8 cellular contexts compared by ENCODE assay signal in the genomic region with DNA sequence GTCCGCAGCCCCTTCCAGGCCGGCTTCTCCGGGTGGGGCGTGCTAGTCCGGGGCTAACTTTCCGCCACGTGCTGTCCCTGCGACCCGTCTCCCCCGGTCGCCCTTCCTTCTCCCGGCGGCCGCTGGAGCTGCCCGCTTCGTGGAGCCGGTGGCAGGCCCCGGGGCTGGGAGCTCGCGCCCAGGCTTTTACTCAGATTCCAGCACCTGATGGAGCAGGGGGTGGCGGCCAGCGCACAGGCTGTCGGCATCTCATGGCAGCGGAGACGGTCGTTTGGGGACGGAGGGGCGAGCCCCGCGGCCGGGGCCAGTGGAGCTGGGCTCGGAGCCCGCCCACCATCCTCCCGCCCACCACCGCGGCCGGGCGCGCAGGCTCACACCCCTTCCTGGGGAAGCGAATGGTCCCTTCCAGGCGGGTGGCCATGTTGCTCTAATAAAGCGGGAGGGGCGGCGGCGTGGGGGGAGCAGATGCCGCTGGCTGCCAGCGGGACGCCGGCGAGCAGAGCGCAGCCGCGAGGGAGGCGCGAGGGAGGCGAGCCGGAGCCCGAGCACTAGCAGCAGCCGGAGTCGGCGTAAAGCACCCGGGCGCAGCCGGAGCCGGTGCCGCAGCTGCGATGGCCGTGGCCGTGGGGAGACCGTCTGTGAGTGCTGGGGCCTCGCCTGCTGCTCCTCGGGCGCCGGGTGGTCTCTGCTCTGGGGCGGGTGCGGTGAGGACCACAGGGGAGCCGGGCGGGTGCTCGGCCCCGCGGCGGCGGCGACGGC. TPM values are rescaled to one million over a fixed set of nuclear protein-coding genes. Genes with fewer than 3 reads are reported as not detected.
A peak's percentile ranks its signal among the peaks of the same experiment; 100 is the strongest.
DNase-seq lines count a peak whose midpoint lies in the region; ATAC-seq and TF ChIP-seq lines count a peak whose summit lies in the region.

A gene (plus strand): TSS at position 460 of the 759 bp plus-strand sequence. CDS start 152 bp downstream, at position 612.

- peak within 1 kb of the TSS; percentile 88 for H3K27ac ChIP-seq in neural cell (ENCODE audit: low read length)

- H3K9me3 ChIP-seq in Loucy (ENCODE audit: insufficient read depth, low read depth, low read length), result no peaks in the 10 kb centered on the region
- no peaks in the 10 kb centered on the region for H3K9me3 ChIP-seq in neural cell (ENCODE audit: low read length)

- H3K4me3 ChIP-seq in H7 (ENCODE audit: insufficient read depth, low read depth, low read length), result peak within 1 kb of the TSS; percentile 99
- peak within 1 kb of the TSS; percentile 88 for H3K4me3 ChIP-seq in Loucy (ENCODE audit: low read length, poor library complexity, severe bottlenecking)
- peak within 1 kb of the TSS; percentile 91 for H3K4me3 ChIP-seq in fibroblast of the aortic adventitia (ENCODE audit: low read depth, low read length)
- H3K4me3 ChIP-seq in neural cell (ENCODE audit: low read length), result peak within 1 kb of the TSS; percentile 96

- ATAC-seq in stimulated activated naive CD8-positive, alpha-beta T cell treated with anti-CD3 and anti-CD28 coated beads, Interleukin-15, amount 100 ng/mL, for 72 hours, result peak; percentile 78

- H3K4me3 Mint-ChIP-seq in stimulated activated naive CD8-positive, alpha-beta T cell treated with anti-CD3 and anti-CD28 coated beads, Interleukin-15, amount 100 ng/mL, for 72 hours, result peak within 1 kb of the TSS; percentile 85 to 88

- peak within 1 kb of the TSS; percentile 86 to 95 for H3K27ac Mint-ChIP-seq in stimulated activated naive CD8-positive, alpha-beta T cell treated with anti-CD3 and anti-CD28 coated beads, Interleukin-15, amount 100 ng/mL, for 72 hours

- H3F3A ChIP-seq in Loucy (ENCODE audit: low read depth) (no peaks in the 10 kb centered on the region), neural cell (ENCODE audit: insufficient read depth, low read length, poor library complexity, severe bottlenecking) (peaks cover 3% of the 10 kb centered on the region)

- H3K79me2 ChIP-seq in Loucy (ENCODE audit: insufficient read depth, low read length), result peaks cover 55% of the 10 kb centered on the region
- peaks cover 44% of the 10 kb centered on the region for H3K79me2 ChIP-seq in neural cell (replicated peaks; ENCODE audit: insufficient read depth, low read length)

- H3K27me3 Mint-ChIP-seq in stimulated activated naive CD8-positive, alpha-beta T cell treated with anti-CD3 and anti-CD28 coated beads, Interleukin-15, amount 100 ng/mL, for 72 hours, result peaks cover 9% of the 10 kb centered on the region

- no peaks in the 10 kb centered on the region for H3K9me3 Mint-ChIP-seq in stimulated activated naive CD8-positive, alpha-beta T cell treated with anti-CD3 and anti-CD28 coated beads, Interleukin-15, amount 100 ng/mL, for 72 hours

- H3K4me2 ChIP-seq in Loucy (ENCODE audit: low read depth, low read length, poor library complexity, severe bottlenecking) (peak within 1 kb of the TSS; percentile 95), neural cell (ENCODE audit: low read length) (peak within 1 kb of the TSS; percentile 79)

- DNase-seq in ELR (ENCODE audit: low read depth), result peak; percentile 94
- peak; percentile 93 for DNase-seq in H7
- peak; percentile 80 to 89 for DNase-seq in SHP77 (lab: John Stamatoyannopoulos, UW)
- DNase-seq in activated effector memory CD4-positive, alpha-beta T cell treated with anti-CD3 and anti-CD28 coated beads, Interleukin-2, amount 50 U/mL, for 16 hours, result peak; percentile 94
- peak; percentile 94 for DNase-seq in fibroblast of the aortic adventitia (ENCODE audit: low read depth)
- peak; percentile 88 to 89 for DNase-seq in stimulated activated naive CD8-positive, alpha-beta T cell treated with anti-CD3 and anti-CD28 coated beads, Interleukin-15, amount 100 ng/mL, for 72 hours

- peaks cover 21% of the 10 kb centered on the region for H4K20me1 ChIP-seq in Loucy (ENCODE audit: insufficient read depth, low read length, poor library complexity, severe bottlenecking)
- no peaks in the 10 kb centered on the region for H4K20me1 ChIP-seq in neural cell (ENCODE audit: insufficient read depth)

- no peak for TF ChIP-seq EP300 in neural cell (conservative IDR thresholded peaks at IDR 0.05; ENCODE audit: poor library complexity, severe bottlenecking)

- peaks cover 35% of the 10 kb centered on the region for H3K4me1 ChIP-seq in Loucy (ENCODE audit: insufficient read depth, low read length, poor library complexity, severe bottlenecking)

- H2AFZ ChIP-seq in Loucy (ENCODE audit: low read length) (peak within 1 kb of the TSS; percentile 94), neural cell (ENCODE audit: low read depth, low read length) (peak within 1 kb of the TSS; percentile 74)

- H3K4me1 Mint-ChIP-seq in stimulated activated naive CD8-positive, alpha-beta T cell treated with anti-CD3 and anti-CD28 coated beads, Interleukin-15, amount 100 ng/mL, for 72 hours, result peaks cover 42% of the 10 kb centered on the region

- peaks cover 12% of the 10 kb centered on the region for H3K27me3 ChIP-seq in H7 (ENCODE audit: control insufficient read depth, insufficient read depth, low read length)
- H3K27me3 ChIP-seq in Loucy (ENCODE audit: insufficient read depth, low read length, poor library complexity, severe bottlenecking), result no peaks in the 10 kb centered on the region
- no peaks in the 10 kb centered on the region for H3K27me3 ChIP-seq in neural cell (ENCODE audit: insufficient read depth, low read depth, low read length)

- no peak for TF ChIP-seq RAD21 in neural cell (conservative IDR thresholded peaks at IDR 0.05)

- no peak for TF ChIP-seq CTCF in Loucy (conservative IDR thresholded peaks at IDR 0.05; ENCODE audit: low read length)
- no peak for TF ChIP-seq CTCF in fibroblast of the aortic adventitia (IDR thresholded peaks at IDR 0.05; ENCODE audit: insufficient read depth, low read length)
- TF ChIP-seq CTCF in neural cell (IDR thresholded peaks at IDR 0.05; ENCODE audit: poor library complexity, severe bottlenecking), result no peak

- H3K9me2 ChIP-seq in Loucy (replicated peaks; ENCODE audit: low read depth, low read length) (no peaks in the 10 kb centered on the region), neural cell (ENCODE audit: insufficient read depth, low read length) (no peaks in the 10 kb centered on the region)

- H3K9ac ChIP-seq in Loucy (ENCODE audit: low read depth, low read length, poor library complexity, severe bottlenecking) (peak within 1 kb of the TSS; percentile 88), neural cell (ENCODE audit: low read length) (peak within 1 kb of the TSS; percentile 91)

- H3K36me3 ChIP-seq in H7 (replicated peaks; ENCODE audit: control insufficient read depth, insufficient read depth, low read length) (no peaks in the 10 kb centered on the region), Loucy (ENCODE audit: insufficient read depth, low read length) (no peaks in the 10 kb centered on the region), neural cell (ENCODE audit: insufficient read depth, low read length) (no peaks in the 10 kb centered on the region)

TF ChIP-seq in neural cell, 6 proteins besides CTCF, POLR2A, EP300 and RAD21:
- TF ChIP-seq MXI1 (conservative IDR thresholded peaks at IDR 0.05; ENCODE audit: poor library complexity, severe bottlenecking) (peak; percentile 59), TAF1 (IDR thresholded peaks at IDR 0.05; ENCODE audit: low read depth) (peak; percentile 87), POLR2AphosphoS5 (IDR thresholded peaks at IDR 0.05) (peak; percentile 87), EZH2 (IDR thresholded peaks at IDR 0.05; ENCODE audit: borderline replicate concordance, insufficient read depth, low read length, poor library complexity, severe bottlenecking) (no peak), SMC3 (conservative IDR thresholded peaks at IDR 0.05; ENCODE audit: poor library complexity) (no peak)
- TF ChIP-seq, protein P1, sequence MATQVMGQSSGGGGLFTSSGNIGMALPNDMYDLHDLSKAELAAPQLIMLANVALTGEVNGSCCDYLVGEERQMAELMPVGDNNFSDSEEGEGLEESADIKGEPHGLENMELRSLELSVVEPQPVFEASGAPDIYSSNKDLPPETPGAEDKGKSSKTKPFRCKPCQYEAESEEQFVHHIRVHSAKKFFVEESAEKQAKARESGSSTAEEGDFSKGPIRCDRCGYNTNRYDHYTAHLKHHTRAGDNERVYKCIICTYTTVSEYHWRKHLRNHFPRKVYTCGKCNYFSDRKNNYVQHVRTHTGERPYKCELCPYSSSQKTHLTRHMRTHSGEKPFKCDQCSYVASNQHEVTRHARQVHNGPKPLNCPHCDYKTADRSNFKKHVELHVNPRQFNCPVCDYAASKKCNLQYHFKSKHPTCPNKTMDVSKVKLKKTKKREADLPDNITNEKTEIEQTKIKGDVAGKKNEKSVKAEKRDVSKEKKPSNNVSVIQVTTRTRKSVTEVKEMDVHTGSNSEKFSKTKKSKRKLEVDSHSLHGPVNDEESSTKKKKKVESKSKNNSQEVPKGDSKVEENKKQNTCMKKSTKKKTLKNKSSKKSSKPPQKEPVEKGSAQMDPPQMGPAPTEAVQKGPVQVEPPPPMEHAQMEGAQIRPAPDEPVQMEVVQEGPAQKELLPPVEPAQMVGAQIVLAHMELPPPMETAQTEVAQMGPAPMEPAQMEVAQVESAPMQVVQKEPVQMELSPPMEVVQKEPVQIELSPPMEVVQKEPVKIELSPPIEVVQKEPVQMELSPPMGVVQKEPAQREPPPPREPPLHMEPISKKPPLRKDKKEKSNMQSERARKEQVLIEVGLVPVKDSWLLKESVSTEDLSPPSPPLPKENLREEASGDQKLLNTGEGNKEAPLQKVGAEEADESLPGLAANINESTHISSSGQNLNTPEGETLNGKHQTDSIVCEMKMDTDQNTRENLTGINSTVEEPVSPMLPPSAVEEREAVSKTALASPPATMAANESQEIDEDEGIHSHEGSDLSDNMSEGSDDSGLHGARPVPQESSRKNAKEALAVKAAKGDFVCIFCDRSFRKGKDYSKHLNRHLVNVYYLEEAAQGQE (IDR thresholded peaks at IDR 0.05; ENCODE audit: borderline replicate concordance), result peak; percentile 63
TF ChIP-seq in neural cell: peak in this region for 4.

RNA-seq across cellular contexts. Expression of the gene that starts here (rescaled TPM):
- total RNA-seq in H7 (2014; rRNA removed; shearing (Covaris generic)), result 63.1 and 64.7 TPM in 2 replicates
- total RNA-seq in fibroblast of the aortic adventitia (ENCODE audit: low replicate concordance), result 280 and 436 TPM in 2 replicates
- polyA plus RNA-seq in neural cell, result 61.3 and 110 TPM in 2 replicates
- polyA minus RNA-seq in neural cell, result 131 and 186 TPM in 2 replicates

Comparison
In these comparisons a context has a peak if more than half of its experiments do, and no peak if none do; other contexts are left out.
1. Peak in every context shown above with its lines: DNase-seq, ATAC-seq, H3K4me3 ChIP-seq and H3K27ac ChIP-seq.